Comparison of ENCODE assay signal across 18 cellular contexts in the genomic region with DNA sequence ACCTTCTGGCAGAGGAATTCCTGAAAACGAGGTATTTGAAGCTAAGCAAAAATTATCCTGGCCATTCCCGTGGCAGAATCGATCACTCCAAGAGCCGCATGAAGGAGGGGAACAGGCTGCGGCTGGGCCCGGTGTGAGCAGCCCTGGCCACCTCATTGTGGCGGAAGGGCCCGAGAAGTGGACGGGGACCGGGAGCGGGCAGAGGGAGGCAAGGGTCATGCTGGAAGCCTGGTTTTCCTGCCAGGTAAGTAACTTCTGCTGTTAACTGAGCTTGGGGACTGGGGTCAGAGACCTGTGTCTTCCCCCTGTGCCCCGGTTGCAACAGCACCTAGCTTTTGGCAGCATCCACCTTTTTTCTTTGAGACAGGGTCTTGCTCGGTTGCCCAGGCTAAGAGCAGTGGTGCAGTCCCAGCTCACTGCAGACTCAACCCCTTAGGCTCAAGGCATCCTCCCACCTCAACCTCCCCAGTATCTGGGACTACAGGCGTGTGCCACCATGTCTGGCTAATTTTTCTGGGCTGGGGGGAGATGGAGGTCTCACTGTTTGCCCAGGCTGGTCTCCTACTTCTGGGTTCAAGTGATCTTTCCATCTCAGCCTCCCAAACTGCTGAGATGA.
"Had no signal": no experiment of that assay in that cellular context is flagged by ENCODE, and none has a peak within 500 bp of the region (broad histone marks: within the 10 kb centered on the region; RNA-seq: fewer than 3 reads in every experiment).

No MANE protein-coding gene starts in this region.

- H3K27me3 Mint-ChIP-seq: activated naive CD8-positive, alpha-beta T cell had no signal

- H3K4me1 Mint-ChIP-seq: central memory CD8-positive, alpha-beta T cell had no signal

- DNase-seq: anterior cingulate cortex; endodermal cell; foreskin fibroblast; left ventricle myocardium inferior; mucosa of descending colon; pancreas; stimulated activated naive CD4-positive, alpha-beta T cell treated with Interleukin-2 at 50 U/mL for 16 hours had no signal

- H3K4me1 ChIP-seq: left ventricle myocardium inferior, pancreas, right atrium auricular region, tibial nerve had no signal

- H3K27me3 ChIP-seq: pancreas, right atrium auricular region, tibial nerve had no signal

- H3K9me3 Mint-ChIP-seq: activated T-cell treated with anti-CD3 and anti-CD28 coated beads, Interleukin-2, amount 50 U/mL, for 72 hours; central memory CD8-positive, alpha-beta T cell; dendritic cell treated with granulocyte-macrophage colony-stimulating factor and Interleukin-4, amounts not matched to agents 40 ng/mL and 50 ng/mL, for 4 days; endodermal cell; natural killer cell treated with Interleukin-12 subunit alpha and Interleukin-12 subunit beta and Interleukin-15 and Interleukin-18, amount 100 ng/mL, for 72 hours; T-helper 2 cell treated with Interferon-gamma antibody and Interleukin-4, amounts not matched to agents 5 μg/mL and 100 μg/mL, for 36 hours had no signal

- FAIRE-seq: bronchial epithelial cell, islet of Langerhans, pancreas had no signal

- H3K4me3 ChIP-seq: left ventricle myocardium inferior, mucosa of descending colon, pancreas, right atrium auricular region, tibial nerve had no signal

- H3K27ac Mint-ChIP-seq: activated naive CD8-positive, alpha-beta T cell; activated T-cell treated with anti-CD3 and anti-CD28 coated beads, Interleukin-2, amount 50 U/mL, for 72 hours; dendritic cell treated with granulocyte-macrophage colony-stimulating factor and Interleukin-4, amounts not matched to agents 40 ng/mL and 50 ng/mL, for 4 days; endodermal cell; natural killer cell treated with Interleukin-12 subunit alpha and Interleukin-12 subunit beta and Interleukin-15 and Interleukin-18, amount 100 ng/mL, for 72 hours; T-helper 2 cell treated with Interferon-gamma antibody and Interleukin-4, amounts not matched to agents 5 μg/mL and 100 μg/mL, for 36 hours had no signal

- H3K36me3 Mint-ChIP-seq: activated naive CD8-positive, alpha-beta T cell; natural killer cell treated with Interleukin-12 subunit alpha and Interleukin-12 subunit beta and Interleukin-15 and Interleukin-18, amount 100 ng/mL, for 72 hours had no signal

- H3K27ac ChIP-seq: left ventricle myocardium inferior, pancreas, right atrium auricular region, tibial nerve had no signal

- H3K36me3 ChIP-seq: left ventricle myocardium inferior, pancreas, right atrium auricular region, tibial nerve had no signal

- H3K4me3 Mint-ChIP-seq: central memory CD8-positive, alpha-beta T cell; dendritic cell treated with granulocyte-macrophage colony-stimulating factor and Interleukin-4, amounts not matched to agents 40 ng/mL and 50 ng/mL, for 4 days; endodermal cell; natural killer cell treated with Interleukin-12 subunit alpha and Interleukin-12 subunit beta and Interleukin-15 and Interleukin-18, amount 100 ng/mL, for 72 hours; T-helper 2 cell treated with Interferon-gamma antibody and Interleukin-4, amounts not matched to agents 5 μg/mL and 100 μg/mL, for 36 hours had no signal

- H3K9me3 ChIP-seq: left ventricle myocardium inferior, mucosa of descending colon, pancreas, right atrium auricular region, tibial nerve had no signal

- ATAC-seq: esophagus mucosa; mucosa of descending colon; natural killer cell treated with Interleukin-12 subunit alpha and Interleukin-12 subunit beta and Interleukin-15 and Interleukin-18, amount 100 ng/mL, for 72 hours; pancreas had no signal
